ENCODE assay signal across 1 cellular context in the genomic region with DNA sequence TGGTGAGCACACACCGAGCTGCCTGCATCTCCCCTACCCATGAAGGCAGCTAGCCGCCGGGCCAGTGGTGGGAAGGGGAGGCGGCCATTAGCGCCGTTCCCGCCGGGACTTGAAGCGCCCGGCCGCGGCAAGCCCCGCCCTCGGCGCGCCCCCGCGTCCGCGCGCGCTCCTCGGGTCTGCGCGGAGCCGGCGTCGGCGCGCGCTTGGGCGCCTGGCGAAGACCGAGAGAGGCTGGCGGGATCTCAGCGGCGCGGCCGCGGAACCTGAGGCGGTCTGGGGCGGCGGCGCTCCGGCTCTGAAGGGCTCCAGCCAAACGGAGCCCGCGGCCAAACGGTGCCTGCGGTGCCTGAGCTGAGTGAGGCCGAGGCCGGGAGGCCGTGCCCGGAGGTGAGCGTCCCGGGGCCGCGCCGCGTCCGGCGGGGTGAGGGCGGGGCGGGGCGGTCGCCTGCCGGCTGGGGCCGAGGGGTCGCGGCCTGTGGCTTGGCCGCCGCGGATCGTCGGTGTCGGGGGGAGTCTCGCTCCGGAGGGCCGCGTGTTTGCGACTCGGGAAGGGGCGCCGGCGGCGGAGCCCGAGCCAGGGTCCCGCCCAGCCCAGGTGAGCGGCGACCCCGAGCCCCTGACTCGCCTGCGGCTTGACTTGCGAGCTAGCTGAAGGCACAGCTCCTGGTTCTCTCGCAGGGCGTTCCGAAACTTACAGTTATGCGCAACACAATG.
TF ChIP-seq lines count a peak whose summit lies in the region.

A gene with protein sequence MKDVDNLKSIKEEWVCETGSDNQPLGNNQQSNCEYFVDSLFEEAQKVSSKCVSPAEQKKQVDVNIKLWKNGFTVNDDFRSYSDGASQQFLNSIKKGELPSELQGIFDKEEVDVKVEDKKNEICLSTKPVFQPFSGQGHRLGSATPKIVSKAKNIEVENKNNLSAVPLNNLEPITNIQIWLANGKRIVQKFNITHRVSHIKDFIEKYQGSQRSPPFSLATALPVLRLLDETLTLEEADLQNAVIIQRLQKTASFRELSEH (plus strand): TSS at position 202 of the 714 bp plus-strand sequence. CDS start 17,852 bp downstream, outside the sequence.

TF ChIP-seq in HepG2, 621 proteins besides CTCF, POLR2A, EP300 and RAD21 (continued from another document and continues in another):
- TF ChIP-seq, protein P1, sequence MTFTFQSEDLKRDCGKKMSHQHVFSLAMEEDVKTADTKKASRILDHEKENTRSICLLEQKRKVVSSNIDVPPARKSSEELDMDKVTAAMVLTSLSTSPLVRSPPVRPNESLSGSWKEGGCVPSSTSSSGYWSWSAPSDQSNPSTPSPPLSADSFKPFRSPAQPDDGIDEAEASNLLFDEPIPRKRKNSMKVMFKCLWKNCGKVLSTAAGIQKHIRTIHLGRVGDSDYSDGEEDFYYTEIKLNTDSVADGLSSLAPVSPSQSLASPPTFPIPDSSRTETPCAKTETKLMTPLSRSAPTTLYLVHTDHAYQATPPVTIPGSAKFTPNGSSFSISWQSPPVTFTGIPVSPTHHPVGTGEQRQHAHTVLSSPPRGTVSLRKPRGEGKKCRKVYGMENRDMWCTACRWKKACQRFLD (CRISPR knock-in tag; IDR thresholded peaks at IDR 0.05; ENCODE audit: borderline replicate concordance): no peak
- TF ChIP-seq ZNF563 (CRISPR knock-in tag; IDR thresholded peaks at IDR 0.05) (peak; percentile 83), ZNF747 (CRISPR knock-in tag; IDR thresholded peaks at IDR 0.05; ENCODE audit: borderline replicate concordance) (no peak), ZFP90 (CRISPR knock-in tag; IDR thresholded peaks at IDR 0.05; ENCODE audit: borderline replicate concordance) (no peak), IRX3 (CRISPR knock-in tag; IDR thresholded peaks at IDR 0.05; ENCODE audit: borderline replicate concordance, low read depth) (0 out of 2 replicates have a peak, but pooled peaks have one; percentile 18), ZNF569 (CRISPR knock-in tag; IDR thresholded peaks at IDR 0.05; ENCODE audit: borderline replicate concordance) (no peak), ZNF10 (CRISPR knock-in tag; IDR thresholded peaks at IDR 0.05; ENCODE audit: borderline replicate concordance, low read depth) (no peak), ZNF724P (CRISPR knock-in tag; IDR thresholded peaks at IDR 0.05; ENCODE audit: borderline replicate concordance) (0 out of 2 replicates have a peak, but pooled peaks have one; percentile 30), ZNF274 (CRISPR knock-in tag; IDR thresholded peaks at IDR 0.05) (no peak), ADNP (CRISPR knock-in tag; IDR thresholded peaks at IDR 0.05) (no peak), HNRNPLL (IDR thresholded peaks at IDR 0.05; ENCODE audit: low read depth, low read length, poor library complexity, severe bottlenecking) (peak; percentile 28), CREM (IDR thresholded peaks at IDR 0.05) (no peak), CREM (CRISPR knock-in tag; IDR thresholded peaks at IDR 0.05) (no peak), MTF1 (CRISPR knock-in tag; IDR thresholded peaks at IDR 0.05) (peak; percentile 65; the same call in 1 of the 2 replicates), BORCS8-MEF2B (CRISPR knock-in tag; IDR thresholded peaks at IDR 0.05) (no peak), SRSF9 (IDR thresholded peaks at IDR 0.05; ENCODE audit: borderline replicate concordance, insufficient read depth, low read depth, low read length, poor library complexity, severe bottlenecking) (no peak), ZNF180 (CRISPR knock-in tag; IDR thresholded peaks at IDR 0.05; ENCODE audit: borderline replicate concordance, low read depth) (no peak), NR2F6 (IDR thresholded peaks at IDR 0.05) (no peak), NR2F6 (CRISPR knock-in tag; IDR thresholded peaks at IDR 0.05) (peak; percentile 5; the same call in 1 of the 2 replicates), KLF16 (CRISPR knock-in tag; IDR thresholded peaks at IDR 0.05) (no peak; a peak in 1 of 4 replicates), NRL (CRISPR knock-in tag; IDR thresholded peaks at IDR 0.05; ENCODE audit: borderline replicate concordance) (0 out of 2 replicates have a peak, but pooled peaks have one; percentile 10), AFF4 (CRISPR knock-in tag; IDR thresholded peaks at IDR 0.05) (no peak), ZNF34 (CRISPR knock-in tag; IDR thresholded peaks at IDR 0.05; ENCODE audit: borderline replicate concordance) (peak; percentile 78; the same call in 1 of the 2 replicates), FOXA3 (CRISPR knock-in tag; IDR thresholded peaks at IDR 0.05) (no peak), ZNF441 (CRISPR knock-in tag; IDR thresholded peaks at IDR 0.05; ENCODE audit: borderline replicate concordance) (peak; percentile 82; the same call in 1 of the 2 replicates), RAD51 (IDR thresholded peaks at IDR 0.05; ENCODE audit: borderline replicate concordance) (no peak), SIN3B (IDR thresholded peaks at IDR 0.05; ENCODE audit: low read length) (peak; percentile 67; the same call in 1 of the 2 replicates), CHD2 (IDR thresholded peaks at IDR 0.05; ENCODE audit: low read depth, low read length) (no peak), ZC3H4 (CRISPR knock-in tag; IDR thresholded peaks at IDR 0.05; ENCODE audit: borderline replicate concordance) (no peak)
- TF ChIP-seq, protein P2, sequence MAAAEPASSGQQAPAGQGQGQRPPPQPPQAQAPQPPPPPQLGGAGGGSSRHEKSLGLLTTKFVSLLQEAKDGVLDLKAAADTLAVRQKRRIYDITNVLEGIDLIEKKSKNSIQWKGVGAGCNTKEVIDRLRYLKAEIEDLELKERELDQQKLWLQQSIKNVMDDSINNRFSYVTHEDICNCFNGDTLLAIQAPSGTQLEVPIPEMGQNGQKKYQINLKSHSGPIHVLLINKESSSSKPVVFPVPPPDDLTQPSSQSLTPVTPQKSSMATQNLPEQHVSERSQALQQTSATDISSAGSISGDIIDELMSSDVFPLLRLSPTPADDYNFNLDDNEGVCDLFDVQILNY (CRISPR knock-in tag; conservative IDR thresholded peaks at IDR 0.05): peak; percentile 80; the same call in 1 of the 2 replicates
- TF ChIP-seq, protein P3, sequence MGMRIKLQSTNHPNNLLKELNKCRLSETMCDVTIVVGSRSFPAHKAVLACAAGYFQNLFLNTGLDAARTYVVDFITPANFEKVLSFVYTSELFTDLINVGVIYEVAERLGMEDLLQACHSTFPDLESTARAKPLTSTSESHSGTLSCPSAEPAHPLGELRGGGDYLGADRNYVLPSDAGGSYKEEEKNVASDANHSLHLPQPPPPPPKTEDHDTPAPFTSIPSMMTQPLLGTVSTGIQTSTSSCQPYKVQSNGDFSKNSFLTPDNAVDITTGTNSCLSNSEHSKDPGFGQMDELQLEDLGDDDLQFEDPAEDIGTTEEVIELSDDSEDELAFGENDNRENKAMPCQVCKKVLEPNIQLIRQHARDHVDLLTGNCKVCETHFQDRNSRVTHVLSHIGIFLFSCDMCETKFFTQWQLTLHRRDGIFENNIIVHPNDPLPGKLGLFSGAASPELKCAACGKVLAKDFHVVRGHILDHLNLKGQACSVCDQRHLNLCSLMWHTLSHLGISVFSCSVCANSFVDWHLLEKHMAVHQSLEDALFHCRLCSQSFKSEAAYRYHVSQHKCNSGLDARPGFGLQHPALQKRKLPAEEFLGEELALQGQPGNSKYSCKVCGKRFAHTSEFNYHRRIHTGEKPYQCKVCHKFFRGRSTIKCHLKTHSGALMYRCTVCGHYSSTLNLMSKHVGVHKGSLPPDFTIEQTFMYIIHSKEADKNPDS (CRISPR knock-in tag; IDR thresholded peaks at IDR 0.05): no peak
- TF ChIP-seq, protein P4, sequence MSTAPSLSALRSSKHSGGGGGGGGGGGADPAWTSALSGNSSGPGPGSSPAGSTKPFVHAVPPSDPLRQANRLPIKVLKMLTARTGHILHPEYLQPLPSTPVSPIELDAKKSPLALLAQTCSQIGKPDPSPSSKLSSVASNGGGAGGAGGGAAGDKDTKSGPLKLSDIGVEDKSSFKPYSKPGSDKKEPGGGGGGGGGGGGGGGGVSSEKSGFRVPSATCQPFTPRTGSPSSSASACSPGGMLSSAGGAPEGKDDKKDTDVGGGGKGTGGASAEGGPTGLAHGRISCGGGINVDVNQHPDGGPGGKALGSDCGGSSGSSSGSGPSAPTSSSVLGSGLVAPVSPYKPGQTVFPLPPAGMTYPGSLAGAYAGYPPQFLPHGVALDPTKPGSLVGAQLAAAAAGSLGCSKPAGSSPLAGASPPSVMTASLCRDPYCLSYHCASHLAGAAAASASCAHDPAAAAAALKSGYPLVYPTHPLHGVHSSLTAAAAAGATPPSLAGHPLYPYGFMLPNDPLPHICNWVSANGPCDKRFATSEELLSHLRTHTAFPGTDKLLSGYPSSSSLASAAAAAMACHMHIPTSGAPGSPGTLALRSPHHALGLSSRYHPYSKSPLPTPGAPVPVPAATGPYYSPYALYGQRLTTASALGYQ (CRISPR knock-in tag; IDR thresholded peaks at IDR 0.05): peak; percentile 26; the same call in 1 of the 2 replicates
- TF ChIP-seq, protein P5, sequence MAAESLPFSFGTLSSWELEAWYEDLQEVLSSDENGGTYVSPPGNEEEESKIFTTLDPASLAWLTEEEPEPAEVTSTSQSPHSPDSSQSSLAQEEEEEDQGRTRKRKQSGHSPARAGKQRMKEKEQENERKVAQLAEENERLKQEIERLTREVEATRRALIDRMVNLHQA (CRISPR knock-in tag; IDR thresholded peaks at IDR 0.05): no peak
- TF ChIP-seq, protein P6, sequence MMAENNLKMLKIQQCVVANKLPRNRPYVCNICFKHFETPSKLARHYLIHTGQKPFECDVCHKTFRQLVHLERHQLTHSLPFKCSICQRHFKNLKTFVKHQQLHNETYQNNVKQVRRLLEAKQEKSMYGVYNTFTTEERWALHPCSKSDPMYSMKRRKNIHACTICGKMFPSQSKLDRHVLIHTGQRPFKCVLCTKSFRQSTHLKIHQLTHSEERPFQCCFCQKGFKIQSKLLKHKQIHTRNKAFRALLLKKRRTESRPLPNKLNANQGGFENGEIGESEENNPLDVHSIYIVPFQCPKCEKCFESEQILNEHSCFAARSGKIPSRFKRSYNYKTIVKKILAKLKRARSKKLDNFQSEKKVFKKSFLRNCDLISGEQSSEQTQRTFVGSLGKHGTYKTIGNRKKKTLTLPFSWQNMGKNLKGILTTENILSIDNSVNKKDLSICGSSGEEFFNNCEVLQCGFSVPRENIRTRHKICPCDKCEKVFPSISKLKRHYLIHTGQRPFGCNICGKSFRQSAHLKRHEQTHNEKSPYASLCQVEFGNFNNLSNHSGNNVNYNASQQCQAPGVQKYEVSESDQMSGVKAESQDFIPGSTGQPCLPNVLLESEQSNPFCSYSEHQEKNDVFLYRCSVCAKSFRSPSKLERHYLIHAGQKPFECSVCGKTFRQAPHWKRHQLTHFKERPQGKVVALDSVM (CRISPR knock-in tag; IDR thresholded peaks at IDR 0.05): peak; percentile 88
- TF ChIP-seq, protein P7, sequence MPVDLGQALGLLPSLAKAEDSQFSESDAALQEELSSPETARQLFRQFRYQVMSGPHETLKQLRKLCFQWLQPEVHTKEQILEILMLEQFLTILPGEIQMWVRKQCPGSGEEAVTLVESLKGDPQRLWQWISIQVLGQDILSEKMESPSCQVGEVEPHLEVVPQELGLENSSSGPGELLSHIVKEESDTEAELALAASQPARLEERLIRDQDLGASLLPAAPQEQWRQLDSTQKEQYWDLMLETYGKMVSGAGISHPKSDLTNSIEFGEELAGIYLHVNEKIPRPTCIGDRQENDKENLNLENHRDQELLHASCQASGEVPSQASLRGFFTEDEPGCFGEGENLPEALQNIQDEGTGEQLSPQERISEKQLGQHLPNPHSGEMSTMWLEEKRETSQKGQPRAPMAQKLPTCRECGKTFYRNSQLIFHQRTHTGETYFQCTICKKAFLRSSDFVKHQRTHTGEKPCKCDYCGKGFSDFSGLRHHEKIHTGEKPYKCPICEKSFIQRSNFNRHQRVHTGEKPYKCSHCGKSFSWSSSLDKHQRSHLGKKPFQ (CRISPR knock-in tag; IDR thresholded peaks at IDR 0.05; ENCODE audit: insufficient replicate concordance): peak; percentile 60
